ENCODE assay signal across 13 cellular contexts in genomic region chr12:108609535-108610335, GRCh38. TPM values are rescaled to one million over a fixed set of nuclear protein-coding genes. Genes with fewer than 3 reads are reported as not detected.
A peak's percentile ranks its signal among the peaks of the same experiment; 100 is the strongest.
DNase-seq lines count a peak whose midpoint lies in the region; ATAC-seq and TF ChIP-seq lines count a peak whose summit lies in the region.
"Had no signal": no experiment of that assay in that cellular context is flagged by ENCODE, and none has a peak within 500 bp of the region (broad histone marks: within the 10 kb centered on the region; RNA-seq: fewer than 3 reads in every experiment).

No MANE protein-coding gene starts in this region.

- peak overlapping the region; percentile 56 for H2AK9ac ChIP-seq in IMR-90 (replicated peaks; ENCODE audit: low read depth, low read length, poor library complexity)

- peak overlapping the region; percentile 85 for H4K91ac ChIP-seq in IMR-90 (ENCODE audit: insufficient read depth, low read depth, low read length)

- in situ Hi-C loops in IMR-90 (cut with MboI; ENCODE audit: low sequenced_read_pairs), result no loop called here

- H3K4me1 ChIP-seq in A673 (ENCODE audit: insufficient read depth, low read length, poor library complexity, severe bottlenecking) (peaks cover 7% of the 10 kb centered on the region), IMR-90 (ENCODE audit: control insufficient read depth, insufficient read depth, low read length) (peaks cover 18% of the 10 kb centered on the region), colonic mucosa (no peaks in the 10 kb centered on the region), mucosa of descending colon (ENCODE audit: low read depth) (no peaks in the 10 kb centered on the region)

- H3K4me3 ChIP-seq in A673 (ENCODE audit: low read depth, low read length, poor library complexity, severe bottlenecking) (no peak overlapping the region), IMR-90 (ENCODE audit: insufficient read depth, low read depth, low read length) (no peak overlapping the region), colonic mucosa (no peak overlapping the region), mucosa of descending colon (no peak overlapping the region)

- WGBS in IMR-90 (ENCODE audit: extremely low coverage in 2 of 2, insufficient read length in 1 of 2), 2 experiments, result 22% methylated on average over 7 of the region's 21 CpGs; no CpG with 5 or more reads in 1 of the 2 experiments

- dilution Hi-C loops in IMR-90 (cut with HindIII; ENCODE audit: low sequenced_read_pairs, unreplicated experiment), result no loop called here

- H3K56ac ChIP-seq in IMR-90 (ENCODE audit: extremely low read depth, insufficient read depth, low read length), result 0 out of 2 replicates have a peak overlapping the region, but pooled peaks have one; percentile 53

- H3K23ac ChIP-seq in IMR-90 (ENCODE audit: low read depth, low read length), result peak overlapping the region; percentile 84

- peak overlapping the region; percentile 19 to 89; a peak in 3 of 4 replicates for H4K8ac ChIP-seq in IMR-90 (ENCODE audit: low read depth in 2 of 2, low read length in 2 of 2)

- BruUV-seq in A673 (replicated peaks; lab: Mats Ljungman, UMichigan) (no TSS peak), IMR-90 (replicated peaks; lab: Mats Ljungman, UMichigan) (no TSS peak)

- intact Hi-C loops in A673 (cut with micrococcal nuclease; ENCODE audit: unreplicated experiment), result no loop called here
- intact Hi-C loops in IMR-90 (cut with micrococcal nuclease), result loop anchor here (2.0 kb wide), 2 partner anchors 47 to 341 kb away; partner anchors contain the start of gene ISCU
- intact Hi-C loops in colonic mucosa (cut with DNase I), result no loop called here
- intact Hi-C loops in mucosa of descending colon (cut with DNase I, micrococcal nuclease), result no loop called here

- H3K4ac ChIP-seq in IMR-90 (ENCODE audit: low read depth, low read length), result peak overlapping the region; percentile 86

- H3K14ac ChIP-seq in IMR-90 (replicated peaks; ENCODE audit: low read depth, low read length), result peak overlapping the region; percentile 47

- TF ChIP-seq POLR2A in IMR-90 (IDR thresholded peaks at IDR 0.05; ENCODE audit: low read depth, low read length), result no peak

- peak overlapping the region; percentile 75 for H3K18ac ChIP-seq in IMR-90 (ENCODE audit: low read depth, low read length)

- H3K9ac ChIP-seq in IMR-90 (ENCODE audit: low read depth, low read length) (peak overlapping the region; percentile 12; the same call in 1 of the 2 replicates), colonic mucosa (ENCODE audit: low read depth in 2 of 2, low read length in 2 of 2) (no peak overlapping the region)

- H3K27ac ChIP-seq in A673 (ENCODE audit: low read depth, low read length, poor library complexity, severe bottlenecking), result no peak overlapping the region
- H3K27ac ChIP-seq in IMR-90 (ENCODE audit: insufficient read depth, low read length), result peak overlapping the region; percentile 39; the same call in 1 of the 2 replicates
- H3K27ac ChIP-seq in colonic mucosa, result no peak overlapping the region

- H3K36me3 ChIP-seq in A673 (ENCODE audit: insufficient read depth, low read length, poor library complexity, severe bottlenecking) (no peaks in the 10 kb centered on the region), IMR-90 (ENCODE audit: control insufficient read depth, insufficient read depth, low read length) (no peaks in the 10 kb centered on the region), colonic mucosa (no peaks in the 10 kb centered on the region), mucosa of descending colon (ENCODE audit: low read depth) (no peaks in the 10 kb centered on the region)

- DNase-seq in A673 (ENCODE audit: low spot score) (peak; percentile 44), IMR-90 (peak; percentile 85), colonic mucosa (peak; percentile 63), mucosa of descending colon (peak; percentile 63 to 69 (median 68))
- DNase-seq in activated T-cell treated with anti-CD3 and anti-CD28 coated beads, Interleukin-2, amount 50 U/mL, for 48 hours, result no peak
- DNase-seq: activated gamma-delta T cell treated with Interleukin-2 at 50 U/mL for 16 hours, NCI-H526, T-helper 9 cell had no signal

- ATAC-seq in IMR-90 (ENCODE audit: low read depth) (peak; percentile 83), mucosa of descending colon (peak; percentile 50), GM18520 (IDR thresholded peaks at IDR 0.05; ENCODE audit: unreplicated experiment) (no peak), HG03196 (IDR thresholded peaks at IDR 0.05; ENCODE audit: unreplicated experiment) (no peak), GM18858 (IDR thresholded peaks at IDR 0.05; ENCODE audit: unreplicated experiment) (no peak)

- H2BK20ac ChIP-seq in IMR-90 (ENCODE audit: low read depth, low read length), result peak overlapping the region; percentile 85

- H2AFZ ChIP-seq in IMR-90 (replicated peaks; ENCODE audit: low read length, poor library complexity), result peak overlapping the region; percentile 86

- peak overlapping the region; percentile 30; the same call in 1 of the 2 replicates for H3K4me2 ChIP-seq in IMR-90 (ENCODE audit: low read depth, low read length)

- H2AK5ac ChIP-seq in IMR-90 (ENCODE audit: low read depth, low read length), result peak overlapping the region; percentile 89; the same call in 1 of the 2 replicates

- H3K9me1 ChIP-seq in IMR-90 (ENCODE audit: insufficient read depth, low read length), result peaks cover 4% of the 10 kb centered on the region; the same call in 1 of the 2 replicates

- peaks cover 0 to 5% of the 10 kb centered on the region in 2 experiments; a peak in 1 of 4 replicates for H3K79me1 ChIP-seq in IMR-90 (ENCODE audit: low read depth in 1 of 2, low read length in 2 of 2)

- peak overlapping the region; percentile 37 for H4K5ac ChIP-seq in IMR-90 (ENCODE audit: low read depth, low read length)

- TF ChIP-seq CTCF in A673 (conservative IDR thresholded peaks at IDR 0.05; ENCODE audit: low read depth, low read length), result no peak
- TF ChIP-seq CTCF in IMR-90 (conservative IDR thresholded peaks at IDR 0.05; ENCODE audit: low read depth, low read length), result no peak
- TF ChIP-seq CTCF in colonic mucosa (IDR thresholded peaks at IDR 0.05), result no peak
- TF ChIP-seq CTCF in mucosa of descending colon (IDR thresholded peaks at IDR 0.05), result no peak

- H4K20me1 ChIP-seq in IMR-90 (ENCODE audit: insufficient read depth, low read length), result no peaks in the 10 kb centered on the region

- H2BK120ac ChIP-seq in IMR-90 (ENCODE audit: low read depth, low read length), result peak overlapping the region; percentile 93

- H3K9me3 ChIP-seq in A673 (ENCODE audit: low read depth, low read length, poor library complexity, severe bottlenecking) (no peaks in the 10 kb centered on the region), IMR-90 (ENCODE audit: control insufficient read depth, insufficient read depth, low read length) (no peaks in the 10 kb centered on the region), colonic mucosa (no peaks in the 10 kb centered on the region), mucosa of descending colon (no peaks in the 10 kb centered on the region)

- H3K27me3 ChIP-seq in A673 (replicated peaks; ENCODE audit: insufficient read depth, low read depth, low read length, poor library complexity) (no peaks in the 10 kb centered on the region), IMR-90 (ENCODE audit: control insufficient read depth, insufficient read depth, low read length) (no peaks in the 10 kb centered on the region), colonic mucosa (no peaks in the 10 kb centered on the region)

- POLR2A ChIA-PET in A673 (lab: Charles Lee; ENCODE audit: low non-redundant PET), result no interaction called here
- POLR2A ChIA-PET in IMR-90 (lab: Charles Lee; ENCODE audit: unreplicated experiment), result interaction anchor here (0.6 kb wide), 1 partner anchor 49 kb away, joined by 3 read pairs; the partner anchor contains the start of gene SART3

- H2BK15ac ChIP-seq in IMR-90 (ENCODE audit: low read depth, low read length), result peak overlapping the region; percentile 89; the same call in 2 of the 3 replicates

- no peak for TF ChIP-seq RAD21 in IMR-90 (IDR thresholded peaks at IDR 0.05; ENCODE audit: low read length)

- peak overlapping the region; percentile 6 for H2BK5ac ChIP-seq in IMR-90 (ENCODE audit: low read depth, low read length, poor library complexity, severe bottlenecking)

- CTCF ChIA-PET in A673 (lab: Charles Lee) (no interaction called here), IMR-90 (lab: Yijun Ruan, JAX) (interaction anchor here (2.0 kb wide), 1 partner anchor 46 kb away, joined by 4 read pairs; no protein-coding TSS in a partner anchor)

RNA-seq across cellular contexts. Expression of gene TMEM119, which starts 11.9 kb away (rescaled TPM):
- total RNA-seq in A673 (2021) (1.0 TPM in 1 of 2 replicates, not detected in the other), IMR-90 (2012; rRNA removed) (6.7 and 8.1 TPM in 2 replicates), colonic mucosa (1 to 10 TPM; 7.2 to 8.8 TPM), mucosa of descending colon (1 to 10 TPM; 4.1 to 7.0 (median 5.1) TPM)
- 8.4 and 9.2 TPM in 2 replicates for polyA plus RNA-seq in IMR-90 (2012; rRNA removed)
- 9.3 and 21.4 TPM in 2 replicates for polyA plus RNA-seq in IMR-90 (2012; cell fraction: cytosol; rRNA removed)
- 4.5 and 5.0 TPM in 2 replicates for polyA plus RNA-seq in IMR-90 (2012; cell fraction: nucleus; rRNA removed; ENCODE audit: low replicate concordance)
- total RNA-seq: A172, endothelial cell of umbilical vein had no signal
- polyA plus RNA-seq: endothelial cell of umbilical vein had no signal

RNA-seq across cellular contexts. Expression of gene SELPLG, which starts 24.0 kb away (rescaled TPM):
- total RNA-seq in A673 (2021) (0.34 and 0.35 TPM in 2 replicates), IMR-90 (2012; rRNA removed) (2.8 and 3.2 TPM in 2 replicates), colonic mucosa (1 to 10 TPM; 2.5 to 4.4 TPM), mucosa of descending colon (1 to 10 TPM; 3.3 to 6.5 (median 6.0) TPM)
- 10.8 and 13.9 TPM in 2 replicates for polyA plus RNA-seq in IMR-90 (2012; rRNA removed)
- 7.9 and 13.9 TPM in 2 replicates for polyA plus RNA-seq in IMR-90 (2012; cell fraction: cytosol; rRNA removed)
- 29.8 and 69.7 TPM in 2 replicates for polyA plus RNA-seq in IMR-90 (2012; cell fraction: nucleus; rRNA removed; ENCODE audit: low replicate concordance)

RNA-seq across cellular contexts. Expression of gene ISCU, which starts 47.3 kb away (rescaled TPM):
- total RNA-seq in A673 (2021) (73.4 and 79.3 TPM in 2 replicates), IMR-90 (2012; rRNA removed) (52.7 and 58.3 TPM in 2 replicates), colonic mucosa (10 to 100 TPM; 93.7 to 97.5 TPM), mucosa of descending colon (100 to 1,000 TPM in 2 of 3 donors, 10 to 100 TPM in 1; 94.7 to 155 (median 107) TPM)
- polyA plus RNA-seq in IMR-90 (2012; rRNA removed), result 77.9 and 87.2 TPM in 2 replicates
- polyA plus RNA-seq in IMR-90 (2012; cell fraction: cytosol; rRNA removed), result 38.1 and 73.2 TPM in 2 replicates
- 37.4 and 201 TPM in 2 replicates for polyA plus RNA-seq in IMR-90 (2012; cell fraction: nucleus; rRNA removed; ENCODE audit: low replicate concordance)

RNA-seq across cellular contexts. Expression of gene SART3, which starts 48.8 kb away (rescaled TPM):
- total RNA-seq in A673 (2021), result 93.8 and 99.3 TPM in 2 replicates
- 37.8 and 61.7 TPM in 2 replicates for total RNA-seq in IMR-90 (2012; rRNA removed)
- polyA plus RNA-seq in IMR-90 (2012; rRNA removed), result 19.8 and 22.6 TPM in 2 replicates
- 11.8 and 12.7 TPM in 2 replicates for polyA plus RNA-seq in IMR-90 (2012; cell fraction: cytosol; rRNA removed)
- 18.0 and 42.4 TPM in 2 replicates for polyA plus RNA-seq in IMR-90 (2012; cell fraction: nucleus; rRNA removed; ENCODE audit: low replicate concordance)
- 10 to 100 TPM; 41.1 to 64.9 TPM for total RNA-seq in colonic mucosa
- 10 to 100 TPM; 42.0 to 47.7 (median 47.6) TPM for total RNA-seq in mucosa of descending colon

Comparison
In these comparisons a context has a peak if more than half of its experiments do, and no peak if none do; other contexts are left out.
1. DNase-seq: peak in A673 (single experiment), IMR-90 (single experiment), colonic mucosa (single experiment) and mucosa of descending colon (3 of 3); none in activated T-cell treated with anti-CD3 and anti-CD28 coated beads, Interleukin-2, amount 50 U/mL, for 48 hours (0 of 2).
2. ATAC-seq: peak in IMR-90 (single experiment) and mucosa of descending colon (single experiment); none in GM18520 (single experiment), HG03196 (single experiment) and GM18858 (single experiment).